ENCODE assay signal across 18 cellular contexts in genomic region chr5:81606150-81606549, GRCh38.
DNase-seq lines count a peak whose midpoint lies in the region; ATAC-seq, FAIRE-seq and TF ChIP-seq lines count a peak whose summit lies in the region.
"Had no signal": no experiment of that assay in that cellular context is flagged by ENCODE, and none has a peak within 500 bp of the region (broad histone marks: within the 10 kb centered on the region; RNA-seq: fewer than 3 reads in every experiment).

No MANE protein-coding gene starts in this region.

- no peak for FAIRE-seq in GM12878 (lab: Jason Lieb, UNC)
- FAIRE-seq: G401.6 had no signal

- TF ChIP-seq RAD21 in GM12878 (IDR thresholded peaks at IDR 0.05; ENCODE audit: insufficient read depth, low read depth, low read length): no peak

- intact Hi-C loops in GM12878 (cut with micrococcal nuclease; ENCODE audit: unreplicated experiment): no loop called here
- intact Hi-C loops in Caco-2 (cut with micrococcal nuclease; ENCODE audit: unreplicated experiment): no loop called here
- intact Hi-C loops in posterior cingulate gyrus (cut with DNase I): no loop called here

- H3K4me3 Mint-ChIP-seq in GM23338 (no peak overlapping the region), neural progenitor cell (no peak overlapping the region), Caco-2 (ENCODE audit: unreplicated experiment) (no peak overlapping the region)
- H3K4me3 Mint-ChIP-seq: T-cell had no signal

- TF ChIP-seq CTCF in GM23338 (conservative IDR thresholded peaks at IDR 0.05; ENCODE audit: low read depth in 2 of 2) (no peak), KMS-11 (conservative IDR thresholded peaks at IDR 0.05; ENCODE audit: low read depth, low read length) (no peak), GM12878 (IDR thresholded peaks at IDR 0.05 in 2 of 3, conservative IDR thresholded peaks at IDR 0.05 in 1 of 3; ENCODE audit: control insufficient read depth in 2 of 3, extremely low read depth in 1 of 3, insufficient read depth in 1 of 3, low read depth in 3 of 3, low read length in 3 of 3) (no peak), neural progenitor cell (IDR thresholded peaks at IDR 0.05) (no peak), Caco-2 (IDR thresholded peaks at IDR 0.05; ENCODE audit: insufficient read depth in 1 of 2, low read depth in 1 of 2, low read length in 1 of 2, severe bottlenecking in 1 of 2, unreplicated experiment in 1 of 2) (no peak)

- in situ Hi-C loops in GM12878 (cut with MboI): no loop called here

- 0 out of 2 replicates have a peak, but pooled peaks cover 4% of the 10 kb centered on the region for H3K9me2 ChIP-seq in GM23338 (ENCODE audit: insufficient read depth)

- no peaks in the 10 kb centered on the region for H4K20me1 ChIP-seq in GM23338 (replicated peaks; ENCODE audit: insufficient read depth)
- peaks cover 6% of the 10 kb centered on the region; the same call in 1 of the 2 replicates for H4K20me1 ChIP-seq in KMS-11 (ENCODE audit: insufficient read depth)
- H4K20me1 ChIP-seq in GM12878 (ENCODE audit: control insufficient read depth, insufficient read depth): no peaks in the 10 kb centered on the region
- H4K20me1 ChIP-seq in neural progenitor cell (ENCODE audit: low read depth): peaks cover 69% of the 10 kb centered on the region

- no peak overlapping the region for H3K27ac Mint-ChIP-seq in GM23338
- peak overlapping the region; percentile 48 for H3K27ac Mint-ChIP-seq in neural progenitor cell
- no peak overlapping the region for H3K27ac Mint-ChIP-seq in Caco-2 (ENCODE audit: unreplicated experiment)
- H3K27ac Mint-ChIP-seq: T-cell had no signal

- H3K27me3 Mint-ChIP-seq in GM23338 (ENCODE audit: insufficient read depth, low read depth, poor library complexity): peaks cover 4% of the 10 kb centered on the region
- H3K27me3 Mint-ChIP-seq in neural progenitor cell (ENCODE audit: insufficient read depth, low read depth): no peaks in the 10 kb centered on the region
- H3K27me3 Mint-ChIP-seq in Caco-2 (ENCODE audit: insufficient read depth, unreplicated experiment): no peaks in the 10 kb centered on the region
- H3K27me3 Mint-ChIP-seq: T-cell had no signal

- no peak for TF ChIP-seq EP300 in GM12878 (IDR thresholded peaks at IDR 0.05; ENCODE audit: borderline replicate concordance in 1 of 2, control insufficient read depth in 1 of 2, low read depth in 2 of 2, low read length in 2 of 2)

- H2AFZ ChIP-seq in GM23338 (no peak overlapping the region), KMS-11 (ENCODE audit: low read depth) (no peak overlapping the region), GM12878 (ENCODE audit: control insufficient read depth, low read depth, low read length) (no peak overlapping the region), neural progenitor cell (replicated peaks) (no peak overlapping the region)

- 100% methylated on average over 2 of the region's 2 CpGs for whole genome bisulfite sequencing in GM12878 (ENCODE audit: insufficient coverage, insufficient replicate concordance, low lambda C conversion rate, missing lambda C conversion rate)

- H3K4me1 ChIP-seq in GM23338 (ENCODE audit: insufficient read depth) (peaks cover 19% of the 10 kb centered on the region), KMS-11 (ENCODE audit: low read depth, poor library complexity, severe bottlenecking) (peaks cover 32% of the 10 kb centered on the region), GM12878 (ENCODE audit: control insufficient read depth, insufficient read depth, low read length) (no peaks in the 10 kb centered on the region), neural progenitor cell (peaks cover 59% of the 10 kb centered on the region), Caco-2 (no peaks in the 10 kb centered on the region)

- ATAC-seq in GM23338 (peak; percentile 97), GM12878 (no peak)
- ATAC-seq: HCT116, PC-3, T-cell had no signal

- H3K27ac ChIP-seq in GM23338 (ENCODE audit: low read depth) (peak overlapping the region; percentile 15; the same call in 1 of the 2 replicates), KMS-11 (no peak overlapping the region), GM12878 (ENCODE audit: control insufficient read depth, insufficient read depth) (no peak overlapping the region), neural progenitor cell (peak overlapping the region; percentile 50)

- no peaks in the 10 kb centered on the region for H3K79me2 ChIP-seq in GM23338 (replicated peaks; ENCODE audit: insufficient read depth)
- H3K79me2 ChIP-seq in KMS-11 (ENCODE audit: insufficient read depth, low read depth): no peaks in the 10 kb centered on the region; the same call in 1 of the 2 replicates
- H3K79me2 ChIP-seq in GM12878 (ENCODE audit: control insufficient read depth, insufficient read depth, low read length): no peaks in the 10 kb centered on the region
- peaks cover 44% of the 10 kb centered on the region for H3K79me2 ChIP-seq in neural progenitor cell (ENCODE audit: low read depth)

- H3K36me3 Mint-ChIP-seq in GM23338 (ENCODE audit: low read depth) (peaks cover 32% of the 10 kb centered on the region), neural progenitor cell (peaks cover 42% of the 10 kb centered on the region), Caco-2 (ENCODE audit: insufficient read depth, unreplicated experiment) (no peaks in the 10 kb centered on the region)

- no TSS peak for BruUV-seq in GM12878 (replicated peaks; lab: Mats Ljungman, UMichigan)
- no TSS peak for BruUV-seq in Caco-2 (replicated peaks; lab: Mats Ljungman, UMichigan)

- peak; percentile 61 for DNase-seq in GM23338 (ENCODE audit: low spot score)
- DNase-seq in GM12878 (ENCODE audit: low read depth, low spot score): no peak
- DNase-seq in neural progenitor cell (ENCODE audit: low spot score): peak; percentile 87
- DNase-seq in Caco-2: no peak
- no peak for DNase-seq in posterior cingulate gyrus
- no peak for DNase-seq in NCI-H2171 treated with DMSO at 0.1 percent for 48 hours (lab: John Stamatoyannopoulos, UW)
- DNase-seq: AML-193, Calu3, KG1, MG63, NCI-H1105 treated with DMSO at 0.1 percent for 48 hours, NCI-H187, NCI-H524, PC-3, T-cell had no signal

- SMC1A ChIA-PET in GM12878 (lab: Charles Lee; ENCODE audit: uncharacterized antibody, unreplicated experiment): interaction anchor here (0.6 to 1.5 kb wide), 3 partner anchors 67 to 188 kb away, joined by 3 to 4 read pairs (median 3); no protein-coding TSS in a partner anchor

- RAD21 ChIA-PET in GM12878 (lab: Charles Lee; ENCODE audit: unreplicated experiment): no interaction called here

- H3K4me3 ChIP-seq in GM23338: no peak overlapping the region
- H3K4me3 ChIP-seq in KMS-11 (IDR thresholded peaks at IDR 0.05; ENCODE audit: insufficient read depth, low read depth, low read length): no peak overlapping the region
- no peak overlapping the region for H3K4me3 ChIP-seq in GM12878
- H3K4me3 ChIP-seq in neural progenitor cell: peak overlapping the region; percentile 22
- H3K4me3 ChIP-seq in Caco-2 (ENCODE audit: low read depth, low read length): no peak overlapping the region
- H3K4me3 ChIP-seq: MG63 had no signal

- H3K4me2 ChIP-seq in GM23338 (peak overlapping the region; percentile 15), KMS-11 (peak overlapping the region; percentile 22; the same call in 1 of the 2 replicates), GM12878 (ENCODE audit: control insufficient read depth, insufficient read depth) (no peak overlapping the region), neural progenitor cell (peak overlapping the region; percentile 75)

- H3K36me3 ChIP-seq in GM23338 (ENCODE audit: insufficient read depth) (no peaks in the 10 kb centered on the region; the same call in 1 of the 2 replicates), KMS-11 (ENCODE audit: insufficient read depth) (no peaks in the 10 kb centered on the region), GM12878 (ENCODE audit: control insufficient read depth in 2 of 2, insufficient read depth in 2 of 2, low read length in 1 of 2) (peaks cover 2 to 9% of the 10 kb centered on the region in 2 experiments; a peak in 3 of 4 replicates), neural progenitor cell (peaks cover under 1% of the 10 kb centered on the region), Caco-2 (ENCODE audit: control insufficient read depth, insufficient read depth, low read length) (no peaks in the 10 kb centered on the region)
- H3K36me3 ChIP-seq: MG63 had no signal

- H3F3A ChIP-seq in GM23338 (replicated peaks; ENCODE audit: low read depth) (no peaks in the 10 kb centered on the region), neural progenitor cell (ENCODE audit: low read depth) (peaks cover 47% of the 10 kb centered on the region)

- H3K9me3 Mint-ChIP-seq in GM23338 (peaks cover 24% of the 10 kb centered on the region), neural progenitor cell (peaks cover 7% of the 10 kb centered on the region), Caco-2 (ENCODE audit: unreplicated experiment) (peaks cover 22% of the 10 kb centered on the region)

- TF ChIP-seq POLR2A in GM12878 (IDR thresholded peaks at IDR 0.05; ENCODE audit: low read depth, low read length): no peak

- H3K9me3 ChIP-seq in GM12878 (replicated peaks; ENCODE audit: control insufficient read depth, insufficient read depth, low read length) (peaks cover 7% of the 10 kb centered on the region), neural progenitor cell (ENCODE audit: low read depth) (no peaks in the 10 kb centered on the region), Caco-2 (no peaks in the 10 kb centered on the region)
- H3K9me3 ChIP-seq: MG63 had no signal

- POLR2A ChIA-PET in GM12878 (lab: Charles Lee) (no interaction called here), Caco-2 (lab: Charles Lee) (no interaction called here)

- H3K4me1 Mint-ChIP-seq in GM23338 (peaks cover 25% of the 10 kb centered on the region), neural progenitor cell (peaks cover 25% of the 10 kb centered on the region), Caco-2 (ENCODE audit: low read depth, unreplicated experiment) (no peaks in the 10 kb centered on the region)

- H3K9ac ChIP-seq in KMS-11 (no peak overlapping the region), GM12878 (ENCODE audit: control insufficient read depth, insufficient read depth, low read length) (no peak overlapping the region), neural progenitor cell (no peak overlapping the region)

- CTCF ChIA-PET in GM12878 (lab: Yijun Ruan, JAX): no interaction called here
- CTCF ChIA-PET in Caco-2 (lab: Charles Lee): no interaction called here

- H3K27me3 ChIP-seq in GM23338 (ENCODE audit: insufficient read depth) (no peaks in the 10 kb centered on the region), KMS-11 (ENCODE audit: insufficient read depth, low read depth) (no peaks in the 10 kb centered on the region), GM12878 (replicated peaks in 1 of 2; ENCODE audit: control insufficient read depth in 2 of 2, insufficient read depth in 2 of 2, low read length in 1 of 2) (no peaks in the 10 kb centered on the region), neural progenitor cell (no peaks in the 10 kb centered on the region), Caco-2 (replicated peaks; ENCODE audit: control insufficient read depth, insufficient read depth, low read length) (no peaks in the 10 kb centered on the region)
- H3K27me3 ChIP-seq: MG63 had no signal

TF ChIP-seq in GM23338, 12 proteins besides CTCF, POLR2A, EP300 and RAD21 (continues in another document):
- no peak for TF ChIP-seq CREB1 (CRISPR knock-in tag; IDR thresholded peaks at IDR 0.05; ENCODE audit: low read depth)

TF ChIP-seq in GM12878, 131 proteins besides CTCF, POLR2A, EP300 and RAD21 (continues in another document):
- no peak for TF ChIP-seq HDAC6 (IDR thresholded peaks at IDR 0.05; ENCODE audit: unreplicated experiment)
- TF ChIP-seq ZNF207 (IDR thresholded peaks at IDR 0.05; ENCODE audit: borderline replicate concordance): no peak

Comparison
In these comparisons a context has a peak if more than half of its experiments do, and no peak if none do; other contexts are left out.
1. DNase-seq: peak in GM23338 (single experiment) and neural progenitor cell (single experiment); none in GM12878 (single experiment), Caco-2 (0 of 2), posterior cingulate gyrus (0 of 10) and NCI-H2171 treated with DMSO at 0.1 percent for 48 hours (single experiment).
2. H3K27ac ChIP-seq: peak in GM23338 (single experiment) and neural progenitor cell (single experiment); none in KMS-11 (single experiment) and GM12878 (single experiment).